In genomic region chr3:86702381-86702958, GRCh38 we compare ENCODE assay signal across 1 cellular context.
TF ChIP-seq lines count a peak whose summit lies in the region.

No MANE protein-coding gene starts in this region.

TF ChIP-seq in HepG2, 621 proteins besides CTCF, POLR2A, EP300 and RAD21 (continued from another document):
- TF ChIP-seq, protein P1, sequence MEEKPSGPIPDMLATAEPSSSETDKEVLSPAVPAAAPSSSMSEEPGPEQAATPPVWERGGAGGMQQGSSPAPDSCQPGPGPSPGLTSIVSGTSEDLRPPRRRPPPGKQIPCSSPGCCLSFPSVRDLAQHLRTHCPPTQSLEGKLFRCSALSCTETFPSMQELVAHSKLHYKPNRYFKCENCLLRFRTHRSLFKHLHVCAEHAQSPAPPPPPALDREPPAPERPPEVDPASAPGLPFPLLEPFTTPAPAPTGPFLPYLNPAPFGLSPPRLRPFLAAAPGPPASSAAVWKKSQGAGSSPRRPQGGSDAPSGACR (CRISPR knock-in tag; IDR thresholded peaks at IDR 0.05), result no peak
- TF ChIP-seq ZNF350 (CRISPR knock-in tag; IDR thresholded peaks at IDR 0.05; ENCODE audit: borderline replicate concordance, low read depth), result no peak
- TF ChIP-seq RXRB (CRISPR knock-in tag; IDR thresholded peaks at IDR 0.05; ENCODE audit: borderline replicate concordance), result no peak
- no peak for TF ChIP-seq FOXJ3 (CRISPR knock-in tag; IDR thresholded peaks at IDR 0.05; ENCODE audit: borderline replicate concordance)
